8 cellular contexts compared by ENCODE assay signal in genomic region chr10:72331575-72332422, GRCh38. TPM values are rescaled to one million over a fixed set of nuclear protein-coding genes. Genes with fewer than 3 reads are reported as not detected.
DNase-seq lines count a peak whose midpoint lies in the region; ATAC-seq, FAIRE-seq and TF ChIP-seq lines count a peak whose summit lies in the region.

No MANE protein-coding gene starts in this region.

- peaks cover 91 to 100% (median 98%) of the 10 kb centered on the region in 4 donors for H3K4me1 ChIP-seq in stomach

- no peak for TF ChIP-seq POLR2A in stomach (IDR thresholded peaks at IDR 0.05)

- WGBS in stomach, 5 donors = 2 to 9% (median 7%) methylated on average over 20 to 27 of the region's 27 CpGs

- H3K36me3 ChIP-seq in KOPT-K1 (ENCODE audit: insufficient read depth, low read length) (peaks cover 15% of the 10 kb centered on the region), stomach (peaks cover 3 to 24% (median 15%) of the 10 kb centered on the region in 4 donors)

- TF ChIP-seq CTCF in fibroblast of villous mesenchyme (IDR thresholded peaks at IDR 0.05; ENCODE audit: insufficient read depth, low read depth, low read length) (peak; percentile 11), neural crest cell (conservative IDR thresholded peaks at IDR 0.05) (peak; percentile 52), stomach (IDR thresholded peaks at IDR 0.05) (peak in 5 of 7 experiments; percentile 37 to 80 (median 50))

- no peak for TF ChIP-seq EP300 in stomach (IDR thresholded peaks at IDR 0.05)

- DNase-seq in AML-193 (lab: John Stamatoyannopoulos, UW) = peak; percentile 90 to 91
- DNase-seq in RCC 7860 (ENCODE audit: low spot score) = peak; percentile 92
- peak; percentile 83 for DNase-seq in activated effector memory CD4-positive, alpha-beta T cell treated with Interleukin-2 at 50 U/mL for 16 hours
- peak; percentile 93 for DNase-seq in fibroblast of villous mesenchyme (ENCODE audit: low read depth)
- peak; percentile 77 for DNase-seq in neural crest cell (ENCODE audit: low read depth, low spot score)
- DNase-seq in stomach = peak; percentile 91

- peak overlapping the region; percentile 83 for H3K4me3 Mint-ChIP-seq in neural crest cell

- peak overlapping the region; percentile 98 for H3K27ac Mint-ChIP-seq in neural crest cell (ENCODE audit: unreplicated experiment)

- H3K9me3 Mint-ChIP-seq in neural crest cell = no peaks in the 10 kb centered on the region

- peaks cover 81% of the 10 kb centered on the region for H3K4me1 Mint-ChIP-seq in neural crest cell

- FAIRE-seq in RCC 7860 (lab: Jason Lieb, UNC) = peak; percentile 83

- H3K36me3 Mint-ChIP-seq in neural crest cell (ENCODE audit: low read depth) = no peaks in the 10 kb centered on the region

- H3K4me3 ChIP-seq in fibroblast of villous mesenchyme (ENCODE audit: low read depth, low read length) = no peak overlapping the region
- H3K4me3 ChIP-seq in stomach = peak overlapping the region in 2 of 4 donors; percentile 4 to 14

- H3K27ac ChIP-seq in KOPT-K1 (ENCODE audit: low read depth, low read length, poor library complexity, severe bottlenecking) (peak overlapping the region; percentile 90), stomach (peak overlapping the region; percentile 84 to 97 (median 95))

- peak; percentile 36 for ATAC-seq in GM19351 (IDR thresholded peaks at IDR 0.05; ENCODE audit: unreplicated experiment)

- intact Hi-C loops in stomach (cut with DNase I; ENCODE audit: low total_unique reads) = loop anchor here (10.0 kb wide), 1 partner anchor 117 kb away; the partner anchor contains the start of genes ANAPC16 and ASCC1

- H3K9me3 ChIP-seq in KOPT-K1 (ENCODE audit: insufficient read depth, low read length, poor library complexity, severe bottlenecking) (no peaks in the 10 kb centered on the region), stomach (no peaks in the 10 kb centered on the region)

- H3K27me3 ChIP-seq in stomach = no peaks in the 10 kb centered on the region

- H3K27me3 Mint-ChIP-seq in neural crest cell (ENCODE audit: low read depth) = peaks cover 2% of the 10 kb centered on the region

RNA-seq across cellular contexts. Expression of gene DNAJB12, which starts 22.9 kb away (rescaled TPM):
- total RNA-seq in fibroblast of villous mesenchyme (32.5 and 32.8 TPM in 2 replicates), neural crest cell (32.4 and 36.5 TPM in 2 replicates), stomach (10 to 100 TPM in 4 of 5 donors, 1 to 10 TPM in 1; 2.3 to 43.2 (median 24.9) TPM)
- 10 to 100 TPM; 12.1 to 20.0 (median 16.3) TPM for polyA plus RNA-seq in stomach

RNA-seq across cellular contexts. Expression of gene DDIT4, which starts 58.1 kb away (rescaled TPM):
- total RNA-seq in fibroblast of villous mesenchyme (88.5 and 325 TPM in 2 replicates), neural crest cell (68.6 and 80.1 TPM in 2 replicates), stomach (100 to 1,000 TPM in 4 of 5 donors, 10 to 100 TPM in 1; 89.9 to 188 (median 154) TPM)
- polyA plus RNA-seq in stomach = 100 to 1,000 TPM; 122 to 176 (median 170) TPM
